8 cellular contexts compared by ENCODE assay signal in the genomic region with DNA sequence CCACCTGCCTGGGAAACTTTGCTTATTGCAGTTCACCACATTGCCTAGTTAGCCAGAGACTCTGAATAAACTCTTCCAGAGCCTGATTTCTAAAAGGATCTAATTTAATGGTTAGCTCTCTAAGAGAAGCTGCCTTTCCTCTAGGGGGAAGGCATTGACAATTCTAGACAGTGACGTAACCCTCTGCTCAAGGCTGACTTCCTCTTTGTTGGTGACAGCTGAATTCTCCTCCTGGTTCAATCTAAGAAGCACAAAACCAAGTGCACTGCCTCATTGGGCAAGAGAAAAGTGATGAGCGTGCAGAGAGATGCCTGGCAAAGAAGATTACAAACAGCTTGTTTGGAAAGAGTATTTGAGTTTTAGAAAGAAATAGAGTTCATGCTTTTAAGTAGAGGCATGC.
DNase-seq lines count a peak whose midpoint lies in the region; ATAC-seq, FAIRE-seq and TF ChIP-seq lines count a peak whose summit lies in the region.

No MANE protein-coding gene starts in this region.

- ATAC-seq in GM18498 (IDR thresholded peaks at IDR 0.05; ENCODE audit: unreplicated experiment): peak; percentile 89
- peak; percentile 91 for ATAC-seq in GM21717 (IDR thresholded peaks at IDR 0.05; ENCODE audit: unreplicated experiment)
- peak; percentile 69 for ATAC-seq in esophagus mucosa

- H3K4me3 ChIP-seq in Jurkat, Clone E6-1 (ENCODE audit: low read length): no peak overlapping the region

- FAIRE-seq in D721Med (lab: Jason Lieb, UNC): no peak

- DNase-seq in Jurkat, Clone E6-1 (ENCODE audit: low read depth, low spot score): peak; percentile 35
- DNase-seq in GOT3 (lab: John Stamatoyannopoulos, UW) (no peak), epidermal melanocyte (ENCODE audit: insufficient read length, low spot score) (no peak), D721Med (ENCODE audit: insufficient read length, low spot score) (no peak)
- DNase-seq in activated naive CD4-positive, alpha-beta T cell treated with Interleukin-2 at 50 U/mL for 16 hours: no peak

- no peak for TF ChIP-seq CTCF in D721Med (IDR thresholded peaks at IDR 0.05; ENCODE audit: insufficient read depth, missing control alignments)
